12 cellular contexts compared by ENCODE assay signal in the genomic region with DNA sequence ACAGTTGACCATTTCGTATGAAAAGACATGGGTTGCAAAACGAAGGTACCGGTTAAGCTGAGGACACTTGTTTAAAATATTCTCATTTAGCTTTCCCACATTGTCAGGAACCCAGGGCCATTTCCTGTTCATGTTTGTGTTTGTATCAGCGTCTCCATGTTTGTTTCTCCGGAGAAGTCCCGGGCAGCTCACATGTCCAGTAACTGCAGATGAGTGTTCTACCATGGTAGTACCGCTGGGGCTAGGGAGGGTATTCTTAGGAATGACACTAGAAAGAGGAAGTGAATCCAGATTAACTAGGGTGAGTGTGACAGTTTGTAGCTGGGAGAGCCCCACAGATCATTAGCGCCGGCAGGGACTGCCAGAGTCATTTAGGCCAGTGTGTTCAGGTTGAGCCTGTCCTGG. TPM values are rescaled to one million over a fixed set of nuclear protein-coding genes. Genes with fewer than 3 reads are reported as not detected.
DNase-seq lines count a peak whose midpoint lies in the region; ATAC-seq, FAIRE-seq and TF ChIP-seq lines count a peak whose summit lies in the region.
"Had no signal": no experiment of that assay in that cellular context is flagged by ENCODE, and none has a peak within 500 bp of the region (broad histone marks: within the 10 kb centered on the region; RNA-seq: fewer than 3 reads in every experiment).

No MANE protein-coding gene starts in this region.

- CTCF ChIA-PET in GM10248 (lab: Yijun Ruan, JAX) (interaction anchor here (0.8 to 4.0 kb wide), 13 partner anchors 9 to 178 kb away, joined by 3 to 33 read pairs (median 4); partner anchors contain the start of gene EVL), activated B cell treated with CpG ODN at 0.5 μM for 24 hours (lab: Charles Lee) (no interaction called here)

- DNase-seq in GM10248 (ENCODE audit: extremely low spot score) (peak; percentile 63), GM20000 (ENCODE audit: low spot score) (peak; percentile 61), activated B cell treated with CpG ODN at 0.5 μM for 24 hours (no peak), middle frontal gyrus (ENCODE audit: extremely low spot score, low spot score) (no peak), RCC 7860 (ENCODE audit: low spot score) (no peak), cerebellar nuclear complex (lab: John Stamatoyannopoulos, UW) (no peak)
- DNase-seq: activated naive CD4-positive, alpha-beta T cell treated with anti-CD3 and anti-CD28 coated beads for 36 hours; erythroblast; T-helper 1 cell; testis had no signal

- POLR2A ChIA-PET in GM10248 (lab: Yijun Ruan, JAX): no interaction called here
- POLR2A ChIA-PET in activated B cell treated with CpG ODN at 0.5 μM for 24 hours (lab: Charles Lee): no interaction called here

- intact Hi-C loops in activated B cell treated with CpG ODN at 0.5 μM for 24 hours (cut with micrococcal nuclease): no loop called here

- ATAC-seq in HG03432 (IDR thresholded peaks at IDR 0.05; ENCODE audit: unreplicated experiment): peak; percentile 85
- peak; percentile 47 for ATAC-seq in activated B cell treated with CpG ODN at 0.5 μM for 24 hours (ENCODE audit: low read depth)
- no peak for ATAC-seq in HG02840 (IDR thresholded peaks at IDR 0.05; ENCODE audit: low FRiP score, unreplicated experiment)

- FAIRE-seq in RCC 7860 (lab: Jason Lieb, UNC): no peak

- no peak overlapping the region for H3K4me3 Mint-ChIP-seq in activated B cell treated with CpG ODN at 0.5 μM for 24 hours
- H3K4me3 Mint-ChIP-seq: activated naive CD4-positive, alpha-beta T cell treated with anti-CD3 and anti-CD28 coated beads for 36 hours had no signal

- H3K36me3 Mint-ChIP-seq in activated B cell treated with CpG ODN at 0.5 μM for 24 hours (ENCODE audit: low read depth): no peaks in the 10 kb centered on the region

- TF ChIP-seq CTCF in GM10248 (IDR thresholded peaks at IDR 0.05; ENCODE audit: control extremely low read depth, extremely low read depth, low read depth, missing control alignments) (no peak), GM20000 (IDR thresholded peaks at IDR 0.05; ENCODE audit: extremely low read depth, missing control alignments) (no peak), activated B cell treated with CpG ODN at 0.5 μM for 24 hours (IDR thresholded peaks at IDR 0.05) (no peak)

- H3K27ac Mint-ChIP-seq in activated B cell treated with CpG ODN at 0.5 μM for 24 hours: no peak overlapping the region
- H3K27ac Mint-ChIP-seq: activated naive CD4-positive, alpha-beta T cell treated with anti-CD3 and anti-CD28 coated beads for 36 hours had no signal

- no peaks in the 10 kb centered on the region for H3K27me3 Mint-ChIP-seq in activated B cell treated with CpG ODN at 0.5 μM for 24 hours

- no peaks in the 10 kb centered on the region for H3K9me3 Mint-ChIP-seq in activated B cell treated with CpG ODN at 0.5 μM for 24 hours
- H3K9me3 Mint-ChIP-seq: activated naive CD4-positive, alpha-beta T cell treated with anti-CD3 and anti-CD28 coated beads for 36 hours had no signal

- H3K4me1 Mint-ChIP-seq in activated B cell treated with CpG ODN at 0.5 μM for 24 hours: peaks cover 4% of the 10 kb centered on the region

RNA-seq across cellular contexts. Expression of gene EVL, which starts 50.0 kb away (rescaled TPM):
- 229 and 272 TPM in 2 replicates for total RNA-seq in activated B cell treated with CpG ODN at 0.5 μM for 24 hours

Comparison
In these comparisons a context has a peak if more than half of its experiments do, and no peak if none do; other contexts are left out.
1. DNase-seq: peak in GM10248 (single experiment) and GM20000 (single experiment); none in activated B cell treated with CpG ODN at 0.5 μM for 24 hours (single experiment), middle frontal gyrus (single experiment), RCC 7860 (single experiment) and cerebellar nuclear complex (0 of 2).